In genomic region chr5:169970911-169971436, GRCh38 we compare ENCODE assay signal across 11 cellular contexts. TPM values are rescaled to one million over a fixed set of nuclear protein-coding genes. Genes with fewer than 3 reads are reported as not detected.
A peak's percentile ranks its signal among the peaks of the same experiment; 100 is the strongest.
DNase-seq lines count a peak whose midpoint lies in the region; ATAC-seq, FAIRE-seq and TF ChIP-seq lines count a peak whose summit lies in the region.
"Had no signal": no experiment of that assay in that cellular context is flagged by ENCODE, and none has a peak within 500 bp of the region (broad histone marks: within the 10 kb centered on the region; RNA-seq: fewer than 3 reads in every experiment).

No MANE protein-coding gene starts in this region.

- no peaks in the 10 kb centered on the region for H3K9me3 ChIP-seq in A549
- H3K9me3 ChIP-seq in mammary epithelial cell (replicated peaks; ENCODE audit: insufficient read depth, low read length), result no peaks in the 10 kb centered on the region
- no peaks in the 10 kb centered on the region for H3K9me3 ChIP-seq in left lung
- H3K9me3 ChIP-seq: esophagus muscularis mucosa had no signal

- peaks cover 63% of the 10 kb centered on the region for H3K79me2 ChIP-seq in mammary epithelial cell (ENCODE audit: insufficient read depth, low read length)

- POLR2A ChIA-PET in A549 (lab: Yijun Ruan, JAX), result interaction anchor here (0.6 to 1.3 kb wide), 5 partner anchors 22 to 275 kb away, joined by 3 to 6 read pairs (median 6); no protein-coding TSS in a partner anchor

- H2AFZ ChIP-seq in mammary epithelial cell (ENCODE audit: low read depth, low read length), result peak overlapping the region; percentile 5

- no peak overlapping the region for H3K4me3 ChIP-seq in A549
- no peak overlapping the region for H3K4me3 ChIP-seq in mammary epithelial cell (replicated peaks in 1 of 3; ENCODE audit: insufficient read depth in 1 of 3, low read depth in 2 of 3, low read length in 3 of 3)
- H3K4me3 ChIP-seq in left lung, result no peak overlapping the region
- H3K4me3 ChIP-seq: esophagus muscularis mucosa had no signal

- TF ChIP-seq CTCF in A549 (IDR thresholded peaks at IDR 0.05), result no peak
- no peak for TF ChIP-seq CTCF in mammary epithelial cell (conservative IDR thresholded peaks at IDR 0.05 in 1 of 2, IDR thresholded peaks at IDR 0.05 in 1 of 2; ENCODE audit: extremely low read depth in 1 of 2, insufficient read depth in 1 of 2, low read depth in 1 of 2, low read length in 2 of 2)
- no peak for TF ChIP-seq CTCF in left lung (IDR thresholded peaks at IDR 0.05)
- no peak for TF ChIP-seq CTCF in mesothelial cell of epicardium (IDR thresholded peaks at IDR 0.05; ENCODE audit: unreplicated experiment)

- no TSS peak for BruUV-seq in mammary epithelial cell (replicated peaks; lab: Mats Ljungman, UMichigan)

- H3K27me3 ChIP-seq in mammary epithelial cell (ENCODE audit: insufficient read depth, low read length), result no peaks in the 10 kb centered on the region
- no peaks in the 10 kb centered on the region for H3K27me3 ChIP-seq in left lung

- TF ChIP-seq RAD21 in A549 (conservative IDR thresholded peaks at IDR 0.05 in 1 of 2, IDR thresholded peaks at IDR 0.05 in 1 of 2), result 0 out of 5 replicates have a peak, but pooled peaks of 1 of the 2 experiments have one; percentile 4

- in situ Hi-C loops in mammary epithelial cell (cut with MboI; ENCODE audit: low sequenced_read_pairs in 2 of 2), result no loop called here

- H4K20me1 ChIP-seq in mammary epithelial cell (ENCODE audit: insufficient read depth, low read length), result no peaks in the 10 kb centered on the region

- CTCF ChIA-PET in A549 (lab: Yijun Ruan, JAX) (interaction anchor here (1.0 to 5.1 kb wide), 6 partner anchors 10 to 1292 kb away, joined by 3 to 59 read pairs (median 6); partner anchors contain the start of gene INSYN2B), mammary epithelial cell (lab: Charles Lee; ENCODE audit: low non-redundant PET) (interaction anchor here (0.5 kb wide), 1 partner anchor 9 kb away, joined by 4 read pairs; the partner anchor contains the start of gene INSYN2B)

- no peaks in the 10 kb centered on the region for H3K36me3 ChIP-seq in mammary epithelial cell (ENCODE audit: insufficient read depth, low read length)
- no peaks in the 10 kb centered on the region for H3K36me3 ChIP-seq in left lung
- H3K36me3 ChIP-seq: esophagus muscularis mucosa had no signal

- dilution Hi-C loops in mammary epithelial cell (cut with HindIII; ENCODE audit: low sequenced_read_pairs), result no loop called here

- H3K9ac ChIP-seq in mammary epithelial cell (ENCODE audit: insufficient read depth, low read length), result peak overlapping the region; percentile 47

- no peak for TF ChIP-seq POLR2A in A549 (IDR thresholded peaks at IDR 0.05; ENCODE audit: low read length)

- H3K36me3 Mint-ChIP-seq in effector memory CD8-positive, alpha-beta T cell (ENCODE audit: insufficient read depth), result peaks cover 6% of the 10 kb centered on the region
- H3K36me3 Mint-ChIP-seq in mesothelial cell of epicardium, result no peaks in the 10 kb centered on the region

- no peak; a peak in 1 of 5 replicates for TF ChIP-seq EP300 in A549 (IDR thresholded peaks at IDR 0.05)

- no peak for FAIRE-seq in A549 (lab: Jason Lieb, UNC)

- ATAC-seq in A549 (peak; percentile 86 to 93), left lung (peak; percentile 50), HG03025 (IDR thresholded peaks at IDR 0.05; ENCODE audit: low FRiP score, unreplicated experiment) (no peak)
- ATAC-seq in effector memory CD8-positive, alpha-beta T cell (replicated peaks), result no peak

- H3K4me1 Mint-ChIP-seq in effector memory CD8-positive, alpha-beta T cell (ENCODE audit: low read depth in 2 of 2), result peaks cover 15 to 18% of the 10 kb centered on the region in 2 donors
- H3K4me1 Mint-ChIP-seq in mesothelial cell of epicardium, result peaks cover 16% of the 10 kb centered on the region

- DNase-seq in A549 (ENCODE audit: low read depth in 1 of 2, low spot score in 1 of 2) (peak; percentile 78 to 79), HS-5 (ENCODE audit: low read depth) (peak; percentile 93), mammary epithelial cell (peak; percentile 89), left lung (peak; percentile 44 to 70), mesothelial cell of epicardium (ENCODE audit: low spot score in 2 of 2, unreplicated experiment in 2 of 2) (no peak), NCI-H526 treated with DMSO at 0.1 percent for 48 hours (lab: John Stamatoyannopoulos, UW) (no peak)
- DNase-seq in effector memory CD8-positive, alpha-beta T cell, result no peak

- H3K27ac Mint-ChIP-seq in effector memory CD8-positive, alpha-beta T cell, result peak overlapping the region in 1 of 2 donors; percentile 44
- no peak overlapping the region for H3K27ac Mint-ChIP-seq in mesothelial cell of epicardium
- H3K27ac Mint-ChIP-seq: activated T-helper 2 cell treated with anti-CD3 and anti-CD28 coated beads, Interferon-gamma antibody, Interleukin-2, Interleukin-4, amounts not matched to agents 10 μg/mL and 5 μg/mL and 100 μg/mL, durations not matched to agents 14 hours and 24 hours and 36 hours had no signal

- H3K27ac ChIP-seq in A549, result peak overlapping the region; percentile 56 to 84
- H3K27ac ChIP-seq in mammary epithelial cell (ENCODE audit: insufficient read depth, low read depth, low read length), result peak overlapping the region; percentile 92
- H3K27ac ChIP-seq in left lung, result peak overlapping the region in 1 of 2 donors; percentile 34
- H3K27ac ChIP-seq: C4-2B, esophagus muscularis mucosa had no signal

- no peak overlapping the region for H3K4me3 Mint-ChIP-seq in effector memory CD8-positive, alpha-beta T cell
- no peak overlapping the region for H3K4me3 Mint-ChIP-seq in mesothelial cell of epicardium

- no peaks in the 10 kb centered on the region for H3K9me3 Mint-ChIP-seq in effector memory CD8-positive, alpha-beta T cell
- no peaks in the 10 kb centered on the region for H3K9me3 Mint-ChIP-seq in mesothelial cell of epicardium
- H3K9me3 Mint-ChIP-seq: activated T-helper 2 cell treated with anti-CD3 and anti-CD28 coated beads, Interferon-gamma antibody, Interleukin-2, Interleukin-4, amounts not matched to agents 10 μg/mL and 5 μg/mL and 100 μg/mL, durations not matched to agents 14 hours and 24 hours and 36 hours had no signal

- peak overlapping the region; percentile 69 for H3K4me2 ChIP-seq in A549
- H3K4me2 ChIP-seq in mammary epithelial cell (ENCODE audit: insufficient read depth, low read depth, low read length), result peak overlapping the region; percentile 66

- 2% methylated on average over 6 of the region's 7 CpGs for whole genome bisulfite sequencing in A549 (ENCODE audit: missing lambda C conversion rate)
- WGBS in mammary epithelial cell (ENCODE audit: low coverage, missing lambda C conversion rate), result 0% methylated on average over 2 of the region's 7 CpGs

- intact Hi-C loops in mammary epithelial cell (cut with micrococcal nuclease), result no loop called here
- intact Hi-C loops in left lung (cut with DNase I), result no loop called here

- no peaks in the 10 kb centered on the region for H3K27me3 Mint-ChIP-seq in effector memory CD8-positive, alpha-beta T cell
- peaks cover 9% of the 10 kb centered on the region for H3K27me3 Mint-ChIP-seq in mesothelial cell of epicardium (ENCODE audit: low read depth)

- peaks cover 21% of the 10 kb centered on the region for H3K4me1 ChIP-seq in A549
- peaks cover 36% of the 10 kb centered on the region for H3K4me1 ChIP-seq in mammary epithelial cell (ENCODE audit: insufficient read depth, low read length)
- peaks cover 0 to 8% of the 10 kb centered on the region in 2 donors for H3K4me1 ChIP-seq in left lung

TF ChIP-seq in A549, 52 proteins besides CTCF, POLR2A, EP300 and RAD21 (continues in another document):
- peak in 1 of 2 experiments; percentile 8; a peak in 1 of 4 replicates for TF ChIP-seq CEBPB (IDR thresholded peaks at IDR 0.05)
- TF ChIP-seq BHLHE40 (IDR thresholded peaks at IDR 0.05; ENCODE audit: low read depth, low read length), result peak; percentile 80
- peak in 1 of 2 experiments; percentile 39; a peak in 1 of 5 replicates for TF ChIP-seq JUN (IDR thresholded peaks at IDR 0.05)
- peak; percentile 56; the same call in 1 of the 2 replicates for TF ChIP-seq MAX (IDR thresholded peaks at IDR 0.05)
- no peak for TF ChIP-seq EHF (CRISPR knock-in tag; IDR thresholded peaks at IDR 0.05)
- TF ChIP-seq GATA3 (IDR thresholded peaks at IDR 0.05; ENCODE audit: borderline replicate concordance), result peak; percentile 17; the same call in 1 of the 2 replicates
- TF ChIP-seq HMGXB4 (CRISPR knock-in tag; IDR thresholded peaks at IDR 0.05; ENCODE audit: borderline replicate concordance), result no peak
- TF ChIP-seq JUNB (IDR thresholded peaks at IDR 0.05), result peak; percentile 40; the same call in 1 of the 2 replicates
- TF ChIP-seq MAFK (IDR thresholded peaks at IDR 0.05; ENCODE audit: partially characterized antibody), result peak; percentile 5
- TF ChIP-seq FOSL2 (IDR thresholded peaks at IDR 0.05), result peak; percentile 20; the same call in 1 of the 2 replicates
- TF ChIP-seq FOSL2 (CRISPR knock-in tag; IDR thresholded peaks at IDR 0.05), result peak; percentile 69

RNA-seq across cellular contexts. Expression of gene INSYN2B, which starts 9.3 kb away (rescaled TPM):
- polyA plus RNA-seq in A549 (2011; rRNA removed), result 0.26 and 0.38 TPM in 2 replicates
- polyA plus RNA-seq in A549 (2012; cell fraction: cytosol; rRNA removed), result 0.16 and 0.26 TPM in 2 replicates
- polyA plus RNA-seq in A549 (2012; cell fraction: nucleus; rRNA removed), result 0.17 and 0.18 TPM in 2 replicates
- 0.41 to 0.46 TPM (median 0.45 TPM) in 3 replicates for polyA plus RNA-seq in A549 (2017; fragmentation: RNase III; extraction: RNeasy Plus Mini Kit Qiagen cat#74134 plus additional on column Dnase treatment)
- polyA minus RNA-seq in A549 (2011; rRNA and poly(A)+ RNA removed), result 0.39 and 1.0 TPM in 2 replicates
- 1 to 10 TPM; 2.0 to 8.7 TPM for total RNA-seq in mammary epithelial cell
- polyA plus RNA-seq in mammary epithelial cell, result 13.1 TPM
- 7.4 TPM for polyA minus RNA-seq in mammary epithelial cell
- under 1 TPM; 0.10 to 0.58 TPM for total RNA-seq in left lung
- 0.49 to 0.61 TPM (median 0.56 TPM) in 3 replicates for total RNA-seq in mesothelial cell of epicardium
- total RNA-seq: activated T-helper 2 cell treated with anti-CD3 and anti-CD28 coated beads, Interferon-gamma antibody, Interleukin-2, Interleukin-4, amounts not matched to agents 10 μg/mL and 5 μg/mL and 100 μg/mL, durations not matched to agents 14 hours and 24 hours and 36 hours; esophagus muscularis mucosa had no signal

Comparison
In these comparisons a context has a peak if more than half of its experiments do, and no peak if none do; other contexts are left out.
1. ATAC-seq: peak in A549 (2 of 2) and left lung (single experiment); none in effector memory CD8-positive, alpha-beta T cell (single experiment) and HG03025 (single experiment).
2. DNase-seq: peak in A549 (2 of 2), HS-5 (single experiment), mammary epithelial cell (single experiment) and left lung (2 of 2); none in effector memory CD8-positive, alpha-beta T cell (0 of 3), mesothelial cell of epicardium (0 of 2) and NCI-H526 treated with DMSO at 0.1 percent for 48 hours (single experiment).